1 cellular context compared by ENCODE assay signal in the genomic region with DNA sequence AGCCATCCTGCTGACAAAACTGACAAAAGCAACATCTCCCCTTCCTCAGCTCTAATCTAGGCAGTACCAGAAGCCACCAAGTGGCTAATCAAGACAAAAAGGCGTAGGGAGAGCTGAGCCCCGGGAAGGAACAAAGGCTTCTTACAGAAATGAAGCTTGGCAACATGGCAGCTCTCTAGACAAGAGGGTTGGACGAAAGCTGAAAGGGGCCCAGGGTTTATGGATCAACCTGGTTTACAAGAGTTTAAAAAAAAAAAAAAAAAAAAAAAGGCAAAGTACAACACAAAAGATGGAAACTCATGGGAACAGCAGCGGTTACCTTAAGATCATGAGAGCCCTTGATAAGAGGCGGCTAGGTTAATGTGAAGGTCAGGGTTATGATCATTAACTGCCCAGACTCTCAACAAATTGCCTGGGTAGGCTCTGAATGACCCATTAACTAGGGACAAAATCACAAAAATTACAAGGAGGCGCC.
TF ChIP-seq lines count a peak whose summit lies in the region.

No MANE protein-coding gene starts in this region.

TF ChIP-seq in K562, 482 proteins besides CTCF, POLR2A, EP300 and RAD21 (continued from another document and continues in another):
- TF ChIP-seq, protein P1, sequence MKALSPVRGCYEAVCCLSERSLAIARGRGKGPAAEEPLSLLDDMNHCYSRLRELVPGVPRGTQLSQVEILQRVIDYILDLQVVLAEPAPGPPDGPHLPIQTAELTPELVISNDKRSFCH (CRISPR knock-in tag; IDR thresholded peaks at IDR 0.05) = no peak
- TF ChIP-seq, protein P1 (tag; IDR thresholded peaks at IDR 0.05) = no peak
- TF ChIP-seq ZNF785 (CRISPR knock-in tag; IDR thresholded peaks at IDR 0.05) (no peak), STAT5A (IDR thresholded peaks at IDR 0.05; ENCODE audit: borderline replicate concordance, low read length) (no peak), ZBTB40 (IDR thresholded peaks at IDR 0.05) (no peak), ZBTB40 (CRISPR knock-in tag; IDR thresholded peaks at IDR 0.05) (no peak), TCFL5 (CRISPR knock-in tag; conservative IDR thresholded peaks at IDR 0.05) (no peak), ZNF778 (CRISPR knock-in tag; IDR thresholded peaks at IDR 0.05) (no peak), DLX4 (CRISPR knock-in tag; IDR thresholded peaks at IDR 0.05) (no peak), ETV1 (tag; conservative IDR thresholded peaks at IDR 0.05; ENCODE audit: low read depth) (no peak), CBFA2T2 (conservative IDR thresholded peaks at IDR 0.05) (peak; percentile 19; the same call in 1 of the 2 replicates), TGIF2 (CRISPR knock-in tag; IDR thresholded peaks at IDR 0.05) (no peak), PCBP1 (IDR thresholded peaks at IDR 0.05; ENCODE audit: low read depth, low read length, poor library complexity, severe bottlenecking) (no peak), EHMT2 (IDR thresholded peaks at IDR 0.05) (no peak), TBP (optimal IDR thresholded peaks at IDR 0.05; ENCODE audit: low read depth, low read length) (no peak), PTTG1 (tag; IDR thresholded peaks at IDR 0.05; ENCODE audit: low read depth) (no peak), ZNF644 (tag; IDR thresholded peaks at IDR 0.05; ENCODE audit: low read depth) (0 out of 2 replicates have a peak, but pooled peaks have one; percentile 57), TRIM24 (IDR thresholded peaks at IDR 0.05) (no peak), CHAMP1 (IDR thresholded peaks at IDR 0.05) (no peak), CHD1 (IDR thresholded peaks at IDR 0.05; ENCODE audit: low read length) (no peak), PURB (CRISPR knock-in tag; IDR thresholded peaks at IDR 0.05; ENCODE audit: low read depth) (no peak), FUS (optimal IDR thresholded peaks at IDR 0.05; ENCODE audit: low read depth, low read length) (no peak), NFATC3 (IDR thresholded peaks at IDR 0.05) (no peak), GABPA (tag; conservative IDR thresholded peaks at IDR 0.05; ENCODE audit: low read depth) (no peak), KLF13 (tag; IDR thresholded peaks at IDR 0.05; ENCODE audit: borderline replicate concordance, low read depth) (no peak), HNRNPUL1 (IDR thresholded peaks at IDR 0.05; ENCODE audit: low read length) (no peak), TARDBP (IDR thresholded peaks at IDR 0.05) (no peak), ZBTB5 (IDR thresholded peaks at IDR 0.05) (no peak), HMBOX1 (IDR thresholded peaks at IDR 0.05) (peak; percentile 56), CBFA2T3 (IDR thresholded peaks at IDR 0.05) (peak; percentile 74), NEUROD1 (IDR thresholded peaks at IDR 0.05; ENCODE audit: borderline replicate concordance, low read depth, low read length, partially characterized antibody) (no peak), ZNF12 (CRISPR knock-in tag; IDR thresholded peaks at IDR 0.05) (no peak), ZNF197 (CRISPR knock-in tag; IDR thresholded peaks at IDR 0.05; ENCODE audit: low read depth) (peak; percentile 63; the same call in 1 of the 2 replicates), SMARCE1 (IDR thresholded peaks at IDR 0.05) (0 out of 2 replicates have a peak, but pooled peaks have one; percentile 32)
- TF ChIP-seq, protein P2, sequence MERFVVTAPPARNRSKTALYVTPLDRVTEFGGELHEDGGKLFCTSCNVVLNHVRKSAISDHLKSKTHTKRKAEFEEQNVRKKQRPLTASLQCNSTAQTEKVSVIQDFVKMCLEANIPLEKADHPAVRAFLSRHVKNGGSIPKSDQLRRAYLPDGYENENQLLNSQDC (CRISPR knock-in tag; IDR thresholded peaks at IDR 0.05) = no peak
- TF ChIP-seq, protein P3, sequence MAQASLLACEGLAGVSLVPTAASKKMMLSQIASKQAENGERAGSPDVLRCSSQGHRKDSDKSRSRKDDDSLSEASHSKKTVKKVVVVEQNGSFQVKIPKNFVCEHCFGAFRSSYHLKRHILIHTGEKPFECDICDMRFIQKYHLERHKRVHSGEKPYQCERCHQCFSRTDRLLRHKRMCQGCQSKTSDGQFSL (CRISPR knock-in tag; IDR thresholded peaks at IDR 0.05) = no peak
- TF ChIP-seq, protein P3 (tag; IDR thresholded peaks at IDR 0.05) = no peak
- TF ChIP-seq, protein P4, sequence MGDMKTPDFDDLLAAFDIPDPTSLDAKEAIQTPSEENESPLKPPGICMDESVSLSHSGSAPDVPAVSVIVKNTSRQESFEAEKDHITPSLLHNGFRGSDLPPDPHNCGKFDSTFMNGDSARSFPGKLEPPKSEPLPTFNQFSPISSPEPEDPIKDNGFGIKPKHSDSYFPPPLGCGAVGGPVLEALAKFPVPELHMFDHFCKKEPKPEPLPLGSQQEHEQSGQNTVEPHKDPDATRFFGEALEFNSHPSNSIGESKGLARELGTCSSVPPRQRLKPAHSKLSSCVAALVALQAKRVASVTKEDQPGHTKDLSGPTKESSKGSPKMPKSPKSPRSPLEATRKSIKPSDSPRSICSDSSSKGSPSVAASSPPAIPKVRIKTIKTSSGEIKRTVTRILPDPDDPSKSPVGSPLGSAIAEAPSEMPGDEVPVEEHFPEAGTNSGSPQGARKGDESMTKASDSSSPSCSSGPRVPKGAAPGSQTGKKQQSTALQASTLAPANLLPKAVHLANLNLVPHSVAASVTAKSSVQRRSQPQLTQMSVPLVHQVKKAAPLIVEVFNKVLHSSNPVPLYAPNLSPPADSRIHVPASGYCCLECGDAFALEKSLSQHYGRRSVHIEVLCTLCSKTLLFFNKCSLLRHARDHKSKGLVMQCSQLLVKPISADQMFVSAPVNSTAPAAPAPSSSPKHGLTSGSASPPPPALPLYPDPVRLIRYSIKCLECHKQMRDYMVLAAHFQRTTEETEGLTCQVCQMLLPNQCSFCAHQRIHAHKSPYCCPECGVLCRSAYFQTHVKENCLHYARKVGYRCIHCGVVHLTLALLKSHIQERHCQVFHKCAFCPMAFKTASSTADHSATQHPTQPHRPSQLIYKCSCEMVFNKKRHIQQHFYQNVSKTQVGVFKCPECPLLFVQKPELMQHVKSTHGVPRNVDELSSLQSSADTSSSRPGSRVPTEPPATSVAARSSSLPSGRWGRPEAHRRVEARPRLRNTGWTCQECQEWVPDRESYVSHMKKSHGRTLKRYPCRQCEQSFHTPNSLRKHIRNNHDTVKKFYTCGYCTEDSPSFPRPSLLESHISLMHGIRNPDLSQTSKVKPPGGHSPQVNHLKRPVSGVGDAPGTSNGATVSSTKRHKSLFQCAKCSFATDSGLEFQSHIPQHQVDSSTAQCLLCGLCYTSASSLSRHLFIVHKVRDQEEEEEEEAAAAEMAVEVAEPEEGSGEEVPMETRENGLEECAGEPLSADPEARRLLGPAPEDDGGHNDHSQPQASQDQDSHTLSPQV (IDR thresholded peaks at IDR 0.05) = peak; percentile 73
